Comparison of ENCODE assay signal across 1 cellular context in genomic region chr11:72222106-72222891, GRCh38.
TF ChIP-seq lines count a peak whose summit lies in the region.

No MANE protein-coding gene starts in this region.

TF ChIP-seq in GM23338, 12 proteins besides CTCF, POLR2A, EP300 and RAD21 (continued from another document):
- TF ChIP-seq ETS1 (IDR thresholded peaks at IDR 0.05) (no peak), ZNF331 (CRISPR knock-in tag; IDR thresholded peaks at IDR 0.05; ENCODE audit: low read depth) (no peak)
TF ChIP-seq in GM23338: peak in this region for 0.
